20 cellular contexts compared by ENCODE assay signal in genomic region chr15:70519616-70520015, GRCh38.
"Had no signal": no experiment of that assay in that cellular context is flagged by ENCODE, and none has a peak within 500 bp of the region (broad histone marks: within the 10 kb centered on the region; RNA-seq: fewer than 3 reads in every experiment).

No MANE protein-coding gene starts in this region.

- H3K9me3 Mint-ChIP-seq: memory B cell; natural killer cell treated with Interleukin-12 subunit alpha and Interleukin-12 subunit beta and Interleukin-15 and Interleukin-18, amount 100 ng/mL, for 72 hours had no signal

- ATAC-seq: esophagus mucosa; heart left ventricle; left lung; lower lobe of right lung; natural killer cell treated with Interleukin-12 subunit alpha and Interleukin-12 subunit beta and Interleukin-15 and Interleukin-18, amount 100 ng/mL, for 72 hours; psoas muscle; right lobe of liver had no signal

- DNase-seq: effector CD8-positive, alpha-beta T cell; heart left ventricle; hippocampal formation; kidney glomerular epithelial cell; lower lobe of right lung; midbrain; occipital lobe; psoas muscle; retina; stimulated activated CD4-positive, alpha-beta T cell treated with anti-CD3 and anti-CD28 coated beads, Interleukin-2, amount 100 ng/mL, for 48 hours; stimulated activated naive CD4-positive, alpha-beta T cell treated with Interleukin-2 at 50 U/mL for 16 hours; trophoblast cell had no signal

- H3K27ac Mint-ChIP-seq: memory B cell; natural killer cell treated with Interleukin-12 subunit alpha and Interleukin-12 subunit beta and Interleukin-15 and Interleukin-18, amount 100 ng/mL, for 72 hours had no signal

- H3K4me3 Mint-ChIP-seq: memory B cell; natural killer cell treated with Interleukin-12 subunit alpha and Interleukin-12 subunit beta and Interleukin-15 and Interleukin-18, amount 100 ng/mL, for 72 hours had no signal

- H3K9me3 ChIP-seq: heart left ventricle, left lung, lower lobe of right lung, psoas muscle, right lobe of liver had no signal

- H3K27ac ChIP-seq: coronary artery, heart left ventricle, left lung, lower lobe of right lung, parathyroid adenoma, psoas muscle, right lobe of liver, skin epidermis had no signal

- H3K36me3 ChIP-seq: heart left ventricle, left lung, lower lobe of right lung, right lobe of liver had no signal

- H3K27me3 ChIP-seq: left lung, right lobe of liver had no signal

- H3K4me3 ChIP-seq: coronary artery, heart left ventricle, left lung, lower lobe of right lung, psoas muscle, right lobe of liver, skin epidermis had no signal

- H3K36me3 Mint-ChIP-seq: memory B cell; natural killer cell treated with Interleukin-12 subunit alpha and Interleukin-12 subunit beta and Interleukin-15 and Interleukin-18, amount 100 ng/mL, for 72 hours had no signal

- H3K4me1 Mint-ChIP-seq: memory B cell had no signal

- H3K4me1 ChIP-seq: heart left ventricle, left lung, lower lobe of right lung, parathyroid adenoma, psoas muscle, right lobe of liver had no signal
